Comparison of ENCODE assay signal across 19 cellular contexts in the genomic region with DNA sequence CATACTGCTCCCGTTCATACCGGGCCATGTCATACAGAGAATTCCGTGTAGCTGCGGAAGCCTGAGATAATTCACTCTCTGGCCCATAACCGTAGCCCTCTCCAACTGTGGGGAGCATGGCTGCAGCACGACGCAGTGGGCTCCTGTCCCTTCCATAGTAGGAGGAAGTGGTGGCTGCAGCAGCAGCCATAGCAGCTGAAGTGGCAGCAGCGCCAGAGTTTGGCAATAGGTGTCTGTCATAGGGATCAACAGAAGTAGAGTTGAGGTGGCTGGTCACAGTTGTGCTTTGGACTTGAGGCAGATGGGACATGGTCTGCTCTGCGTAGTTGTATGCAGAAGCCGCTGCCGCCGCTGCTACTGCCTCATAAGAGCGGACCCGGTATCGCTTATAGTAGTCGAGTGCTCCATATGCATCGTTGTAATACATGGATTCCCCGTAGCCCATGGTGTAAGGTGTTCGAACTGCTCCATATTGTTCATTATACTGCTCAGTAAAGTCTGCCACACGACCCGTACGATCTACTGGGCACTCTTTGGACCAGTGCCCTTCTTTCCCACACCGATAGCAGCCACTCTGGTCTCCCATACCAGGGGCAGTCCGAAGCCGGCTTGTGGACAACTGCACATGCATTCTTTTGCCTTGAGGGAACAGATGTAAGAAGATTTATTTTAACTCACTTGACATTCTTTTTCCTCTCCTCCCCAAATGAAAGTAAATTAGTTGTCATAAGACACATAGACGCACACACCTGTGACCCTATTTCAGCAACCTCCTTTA. TPM values are rescaled to one million over a fixed set of nuclear protein-coding genes. Genes with fewer than 3 reads are reported as not detected.
DNase-seq lines count a peak whose midpoint lies in the region; ATAC-seq and TF ChIP-seq lines count a peak whose summit lies in the region.
"Had no signal": no experiment of that assay in that cellular context is flagged by ENCODE, and none has a peak within 500 bp of the region (broad histone marks: within the 10 kb centered on the region; RNA-seq: fewer than 3 reads in every experiment).

No MANE protein-coding gene starts in this region.

- peaks cover 8% of the 10 kb centered on the region for H3K4me1 Mint-ChIP-seq in Caco-2 (ENCODE audit: low read depth, unreplicated experiment)
- peaks cover 15% of the 10 kb centered on the region for H3K4me1 Mint-ChIP-seq in activated naive CD8-positive, alpha-beta T cell treated with anti-CD3 and anti-CD28 coated beads, Interleukin-2, amount 10 ng/mL, durations not matched to agents 7 days and 5 days
- H3K4me1 Mint-ChIP-seq in natural killer cell: peaks cover 13 to 17% of the 10 kb centered on the region in 2 donors

- DNase-seq in Caco-2 (no peak), natural killer cell (no peak), NCI-H1048 (lab: John Stamatoyannopoulos, UW) (no peak)
- DNase-seq in activated naive CD8-positive, alpha-beta T cell treated with anti-CD3 and anti-CD28 coated beads, Interleukin-2, amount 10 ng/mL, durations not matched to agents 7 days and 5 days: no peak
- DNase-seq: activated CD4-positive, alpha-beta T cell treated with anti-CD3 and anti-CD28 coated beads, Interleukin-2, amount 50 U/mL, for 4 hours; BE2C; cortex of kidney; lower lobe of right lung; NCI-H524 treated with DMSO at 0.1 percent for 48 hours; PC-9 had no signal

- BruUV-seq in Caco-2 (replicated peaks; lab: Mats Ljungman, UMichigan): no TSS peak

- no peaks in the 10 kb centered on the region for H3K27me3 ChIP-seq in Caco-2 (replicated peaks; ENCODE audit: control insufficient read depth, insufficient read depth, low read length)
- H3K27me3 ChIP-seq: BE2C, gastroesophageal sphincter, neutrophil, right atrium auricular region had no signal

- no peak for ATAC-seq in activated naive CD8-positive, alpha-beta T cell treated with anti-CD3 and anti-CD28 coated beads, Interleukin-2, amount 10 ng/mL, durations not matched to agents 7 days and 5 days (ENCODE audit: low read depth)
- ATAC-seq in natural killer cell: peak in 2 of 3 donors; percentile 12 to 18
- ATAC-seq in HG03135 (IDR thresholded peaks at IDR 0.05; ENCODE audit: unreplicated experiment): no peak
- no peak for ATAC-seq in HG03571 (IDR thresholded peaks at IDR 0.05; ENCODE audit: unreplicated experiment)
- ATAC-seq: gastroesophageal sphincter, lower lobe of right lung, SK-N-SH treated with all-trans-retinoic acid at 6 μM for 48 hours had no signal

- POLR2A ChIA-PET in Caco-2 (lab: Charles Lee): interaction anchor here (1.2 kb wide), 1 partner anchor 9 kb away, joined by 6 read pairs; no protein-coding TSS in a partner anchor
- POLR2A ChIA-PET in activated naive CD8-positive, alpha-beta T cell treated with anti-CD3 and anti-CD28 coated beads, Interleukin-2, amount 10 ng/mL, durations not matched to agents 7 days and 5 days (lab: Charles Lee): interaction anchor here (1.5 kb wide), 1 partner anchor 9 kb away, joined by 6 read pairs; the partner anchor contains the start of gene RBM4B

- 0 out of 2 replicates have a peak, but pooled peaks cover 4% of the 10 kb centered on the region for H3K4me1 ChIP-seq in Caco-2
- H3K4me1 ChIP-seq: BE2C had no signal

- H3K36me3 Mint-ChIP-seq in Caco-2 (ENCODE audit: insufficient read depth, unreplicated experiment) (peaks cover 98% of the 10 kb centered on the region), natural killer cell (no peaks in the 10 kb centered on the region)
- H3K36me3 Mint-ChIP-seq in activated naive CD8-positive, alpha-beta T cell treated with anti-CD3 and anti-CD28 coated beads, Interleukin-2, amount 10 ng/mL, durations not matched to agents 7 days and 5 days: peaks cover 17% of the 10 kb centered on the region

- H3K27me3 Mint-ChIP-seq in Caco-2 (ENCODE audit: insufficient read depth, unreplicated experiment) (no peaks in the 10 kb centered on the region), natural killer cell (ENCODE audit: low read depth in 2 of 2) (no peaks in the 10 kb centered on the region)
- no peaks in the 10 kb centered on the region for H3K27me3 Mint-ChIP-seq in activated naive CD8-positive, alpha-beta T cell treated with anti-CD3 and anti-CD28 coated beads, Interleukin-2, amount 10 ng/mL, durations not matched to agents 7 days and 5 days

- H3K4me3 Mint-ChIP-seq in Caco-2 (ENCODE audit: unreplicated experiment) (no peak overlapping the region), natural killer cell (no peak overlapping the region)
- H3K4me3 Mint-ChIP-seq in activated naive CD8-positive, alpha-beta T cell treated with anti-CD3 and anti-CD28 coated beads, Interleukin-2, amount 10 ng/mL, durations not matched to agents 7 days and 5 days: no peak overlapping the region
- H3K4me3 Mint-ChIP-seq: activated T-helper 1 cell treated with anti-CD3 and anti-CD28 coated beads, Interleukin-12 subunit alpha, Interleukin-12 subunit beta, Interleukin-2, Interleukin-4 antibody, amounts not matched to agents 30 ng/mL and 10 ng/mL and 1 ng/mL, durations not matched to agents 14 hours and 24 hours and 36 hours had no signal

- no peak for TF ChIP-seq CTCF in 22Rv1 (IDR thresholded peaks at IDR 0.05)
- no peak for TF ChIP-seq CTCF in Caco-2 (IDR thresholded peaks at IDR 0.05; ENCODE audit: insufficient read depth in 1 of 2, low read depth in 1 of 2, low read length in 1 of 2, severe bottlenecking in 1 of 2, unreplicated experiment in 1 of 2)
- TF ChIP-seq CTCF in natural killer cell (IDR thresholded peaks at IDR 0.05): no peak

- H3K27ac ChIP-seq in 22Rv1: 0 out of 2 replicates have a peak overlapping the region, but pooled peaks have one; percentile 16
- H3K27ac ChIP-seq: epithelial cell of prostate, gastroesophageal sphincter, lower lobe of right lung, neutrophil, PC-9, right atrium auricular region had no signal

- H3K27ac Mint-ChIP-seq in Caco-2 (ENCODE audit: unreplicated experiment) (peak overlapping the region; percentile 20), natural killer cell (peak overlapping the region; percentile 36 to 60)
- H3K27ac Mint-ChIP-seq in activated naive CD8-positive, alpha-beta T cell treated with anti-CD3 and anti-CD28 coated beads, Interleukin-2, amount 10 ng/mL, durations not matched to agents 7 days and 5 days: peak overlapping the region; percentile 13
- H3K27ac Mint-ChIP-seq: activated T-helper 1 cell treated with anti-CD3 and anti-CD28 coated beads, Interleukin-12 subunit alpha, Interleukin-12 subunit beta, Interleukin-2, Interleukin-4 antibody, amounts not matched to agents 30 ng/mL and 10 ng/mL and 1 ng/mL, durations not matched to agents 14 hours and 24 hours and 36 hours had no signal

- no peak overlapping the region for H3K4me3 ChIP-seq in Caco-2 (ENCODE audit: low read depth, low read length)
- H3K4me3 ChIP-seq: gastroesophageal sphincter, lower lobe of right lung, PC-9, right atrium auricular region had no signal

- no peaks in the 10 kb centered on the region for H3K9me3 ChIP-seq in Caco-2
- H3K9me3 ChIP-seq: BE2C, gastroesophageal sphincter, lower lobe of right lung, neutrophil, right atrium auricular region had no signal

- H3K9me3 Mint-ChIP-seq in Caco-2 (ENCODE audit: unreplicated experiment) (no peaks in the 10 kb centered on the region), natural killer cell (no peaks in the 10 kb centered on the region)
- no peaks in the 10 kb centered on the region for H3K9me3 Mint-ChIP-seq in activated naive CD8-positive, alpha-beta T cell treated with anti-CD3 and anti-CD28 coated beads, Interleukin-2, amount 10 ng/mL, durations not matched to agents 7 days and 5 days
- H3K9me3 Mint-ChIP-seq: activated T-helper 1 cell treated with anti-CD3 and anti-CD28 coated beads, Interleukin-12 subunit alpha, Interleukin-12 subunit beta, Interleukin-2, Interleukin-4 antibody, amounts not matched to agents 30 ng/mL and 10 ng/mL and 1 ng/mL, durations not matched to agents 14 hours and 24 hours and 36 hours had no signal

- intact Hi-C loops in Caco-2 (cut with micrococcal nuclease; ENCODE audit: unreplicated experiment) (no loop called here), natural killer cell (cut with micrococcal nuclease) (no loop called here)

- CTCF ChIA-PET in Caco-2 (lab: Charles Lee): no interaction called here

- peaks cover 3% of the 10 kb centered on the region; the same call in 1 of the 2 replicates for H3K36me3 ChIP-seq in Caco-2 (ENCODE audit: control insufficient read depth, insufficient read depth, low read length)

RNA-seq across cellular contexts. Expression of gene RBM4B, which starts 8.8 kb away (rescaled TPM):
- total RNA-seq in Caco-2 (2022): 39.8 and 45.8 TPM in 2 replicates
- 10 to 100 TPM; 21.1 to 23.4 TPM for total RNA-seq in activated naive CD8-positive, alpha-beta T cell treated with anti-CD3 and anti-CD28 coated beads, Interleukin-2, amount 10 ng/mL, durations not matched to agents 7 days and 5 days
- 10 to 100 TPM; 11.1 to 23.0 (median 12.4) TPM for total RNA-seq in natural killer cell

RNA-seq across cellular contexts. Expression of gene RBM4, which starts 30.3 kb away (rescaled TPM):
- total RNA-seq in Caco-2 (2022) (257 and 273 TPM in 2 replicates), natural killer cell (100 to 1,000 TPM; 219 to 241 (median 224) TPM)
- 100 to 1,000 TPM; 152 to 158 TPM for total RNA-seq in activated naive CD8-positive, alpha-beta T cell treated with anti-CD3 and anti-CD28 coated beads, Interleukin-2, amount 10 ng/mL, durations not matched to agents 7 days and 5 days

RNA-seq across cellular contexts. Expression of gene RBM14, which starts 52.4 kb away (rescaled TPM):
- total RNA-seq in Caco-2 (2022) (160 and 173 TPM in 2 replicates), natural killer cell (100 to 1,000 TPM; 289 to 325 (median 307) TPM)
- total RNA-seq in activated naive CD8-positive, alpha-beta T cell treated with anti-CD3 and anti-CD28 coated beads, Interleukin-2, amount 10 ng/mL, durations not matched to agents 7 days and 5 days: 100 to 1,000 TPM; 150 to 151 TPM

Comparison
In these comparisons a context has a peak if more than half of its experiments do, and no peak if none do; other contexts are left out.
1. ATAC-seq: peak in natural killer cell (2 of 3); none in activated naive CD8-positive, alpha-beta T cell treated with anti-CD3 and anti-CD28 coated beads, Interleukin-2, amount 10 ng/mL, durations not matched to agents 7 days and 5 days (single experiment), HG03135 (single experiment) and HG03571 (single experiment).
2. Peak in every context shown above with its lines, with median percentiles within 50 percentile points of each other: H3K27ac Mint-ChIP-seq.